18 cellular contexts compared by ENCODE assay signal in the genomic region with DNA sequence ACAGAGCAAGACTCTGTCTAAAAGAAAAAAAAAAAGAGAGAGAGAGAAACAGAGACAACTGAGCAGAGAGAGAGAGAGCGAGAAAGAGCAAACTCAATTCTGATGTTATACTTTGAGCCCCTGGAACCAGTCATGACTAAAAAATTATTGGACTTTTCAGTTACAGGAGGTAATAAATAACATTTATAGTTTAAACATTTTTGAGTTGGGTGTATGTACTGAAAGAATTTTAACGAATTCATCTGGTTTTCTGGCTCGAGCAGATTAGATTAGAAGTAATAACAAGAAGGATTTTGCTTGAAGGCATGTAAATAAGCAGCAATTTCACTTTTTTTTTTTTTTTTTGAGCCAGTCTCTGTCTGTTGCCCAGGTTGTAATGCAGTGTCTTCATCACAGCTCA. TPM values are rescaled to one million over a fixed set of nuclear protein-coding genes. Genes with fewer than 3 reads are reported as not detected.
"Had no signal": no experiment of that assay in that cellular context is flagged by ENCODE, and none has a peak within 500 bp of the region (broad histone marks: within the 10 kb centered on the region; RNA-seq: fewer than 3 reads in every experiment).

No MANE protein-coding gene starts in this region.

- H3K9me3 ChIP-seq: ascending aorta, esophagus squamous epithelium, neutrophil had no signal

- H3K4me2 ChIP-seq: hepatocyte had no signal

- H3K4me1 Mint-ChIP-seq: activated CD4-positive, alpha-beta T cell treated with anti-CD3 and anti-CD28 coated beads, Interleukin-2, amount 10 ng/mL, durations not matched to agents 7 days and 5 days; activated naive CD4-positive, alpha-beta T cell treated with anti-CD3 and anti-CD28 coated beads, Interleukin-2, amount 10 ng/mL, durations not matched to agents 7 days and 5 days; activated naive CD8-positive, alpha-beta T cell treated with anti-CD3 and anti-CD28 coated beads, Interleukin-2, amount 50 U/mL, for 24 hours; stimulated activated naive B cell treated with anti-CD40 and anti-IgM and Interleukin-4, amounts not matched to agents 10 μg/mL and 1 μg/mL and 100 μg/mL, for 72 hours had no signal

- H2AFZ ChIP-seq: hepatocyte had no signal

- H3K36me3 ChIP-seq: ascending aorta, esophagus squamous epithelium, neutrophil had no signal

- H3K79me2 ChIP-seq: hepatocyte had no signal

- ATAC-seq: activated CD8-positive, alpha-beta T cell treated with anti-CD3 and anti-CD28 coated beads, Interleukin-2, amount 10 ng/mL, durations not matched to agents 7 days and 5 days; activated naive CD8-positive, alpha-beta T cell treated with anti-CD3 and anti-CD28 coated beads, Interleukin-2, amount 50 U/mL, for 24 hours; natural killer cell treated with Interleukin-12 subunit alpha and Interleukin-12 subunit beta and Interleukin-15 and Interleukin-18, amount 100 ng/mL, for 72 hours; sciatic nerve; stimulated activated naive B cell treated with anti-CD40 and anti-IgM and Interleukin-4, amounts not matched to agents 10 μg/mL and 1 μg/mL and 100 μg/mL, for 72 hours had no signal

- H3K4me1 ChIP-seq: ascending aorta, esophagus squamous epithelium had no signal

- H3K4me3 Mint-ChIP-seq: activated CD4-positive, alpha-beta T cell treated with anti-CD3 and anti-CD28 coated beads, Interleukin-2, amount 10 ng/mL, durations not matched to agents 7 days and 5 days; activated CD8-positive, alpha-beta T cell treated with anti-CD3 and anti-CD28 coated beads, Interleukin-2, amount 10 ng/mL, durations not matched to agents 7 days and 5 days; activated naive CD4-positive, alpha-beta T cell treated with anti-CD3 and anti-CD28 coated beads, Interleukin-2, amount 10 ng/mL, durations not matched to agents 7 days and 5 days; activated naive CD8-positive, alpha-beta T cell treated with anti-CD3 and anti-CD28 coated beads, Interleukin-2, amount 50 U/mL, for 24 hours; activated T-cell treated with anti-CD3 and anti-CD28 coated beads, Interleukin-2, amount 50 U/mL, for 24 hours; natural killer cell treated with Interleukin-12 subunit alpha and Interleukin-12 subunit beta and Interleukin-15 and Interleukin-18, amount 100 ng/mL, for 72 hours; stimulated activated naive B cell treated with anti-CD40 and anti-IgM and Interleukin-4, amounts not matched to agents 10 μg/mL and 1 μg/mL and 100 μg/mL, for 72 hours had no signal

- DNase-seq: activated CD4-positive, alpha-beta T cell treated with anti-CD3 and anti-CD28 coated beads, Interleukin-2, amount 10 ng/mL, durations not matched to agents 7 days and 5 days; activated CD8-positive, alpha-beta T cell treated with anti-CD3 and anti-CD28 coated beads, Interleukin-2, amount 10 ng/mL, durations not matched to agents 7 days and 5 days; activated naive CD4-positive, alpha-beta T cell treated with anti-CD3 and anti-CD28 coated beads, Interleukin-2, amount 10 ng/mL, durations not matched to agents 7 days and 5 days; activated naive CD8-positive, alpha-beta T cell treated with anti-CD3 and anti-CD28 coated beads, Interleukin-2, amount 50 U/mL, for 24 hours; activated T-cell treated with anti-CD3 and anti-CD28 coated beads, Interleukin-2, amount 50 U/mL, for 24 hours; effector CD4-positive, alpha-beta T cell; esophagus squamous epithelium; foreskin fibroblast; mesendoderm; stimulated activated naive B cell treated with anti-CD40 and anti-IgM and Interleukin-4, amounts not matched to agents 10 μg/mL and 1 μg/mL and 100 μg/mL, for 72 hours; T1000 had no signal

- H3K4me3 ChIP-seq: ascending aorta, esophagus squamous epithelium, hepatocyte had no signal

- H3K27me3 ChIP-seq: ascending aorta had no signal

- H3K36me3 Mint-ChIP-seq: activated naive CD4-positive, alpha-beta T cell treated with anti-CD3 and anti-CD28 coated beads, Interleukin-2, amount 10 ng/mL, durations not matched to agents 7 days and 5 days; natural killer cell treated with Interleukin-12 subunit alpha and Interleukin-12 subunit beta and Interleukin-15 and Interleukin-18, amount 100 ng/mL, for 72 hours; stimulated activated naive B cell treated with anti-CD40 and anti-IgM and Interleukin-4, amounts not matched to agents 10 μg/mL and 1 μg/mL and 100 μg/mL, for 72 hours had no signal

- H3K27ac Mint-ChIP-seq: activated CD4-positive, alpha-beta T cell treated with anti-CD3 and anti-CD28 coated beads, Interleukin-2, amount 10 ng/mL, durations not matched to agents 7 days and 5 days; activated CD8-positive, alpha-beta T cell treated with anti-CD3 and anti-CD28 coated beads, Interleukin-2, amount 10 ng/mL, durations not matched to agents 7 days and 5 days; activated naive CD4-positive, alpha-beta T cell treated with anti-CD3 and anti-CD28 coated beads, Interleukin-2, amount 10 ng/mL, durations not matched to agents 7 days and 5 days; activated naive CD8-positive, alpha-beta T cell treated with anti-CD3 and anti-CD28 coated beads, Interleukin-2, amount 50 U/mL, for 24 hours; activated T-cell treated with anti-CD3 and anti-CD28 coated beads, Interleukin-2, amount 50 U/mL, for 24 hours; natural killer cell treated with Interleukin-12 subunit alpha and Interleukin-12 subunit beta and Interleukin-15 and Interleukin-18, amount 100 ng/mL, for 72 hours; stimulated activated naive B cell treated with anti-CD40 and anti-IgM and Interleukin-4, amounts not matched to agents 10 μg/mL and 1 μg/mL and 100 μg/mL, for 72 hours had no signal

- H3K27ac ChIP-seq: ascending aorta, esophagus squamous epithelium, hepatocyte, neutrophil had no signal

- H3K9me3 Mint-ChIP-seq: activated CD4-positive, alpha-beta T cell treated with anti-CD3 and anti-CD28 coated beads, Interleukin-2, amount 10 ng/mL, durations not matched to agents 7 days and 5 days; activated naive CD4-positive, alpha-beta T cell treated with anti-CD3 and anti-CD28 coated beads, Interleukin-2, amount 10 ng/mL, durations not matched to agents 7 days and 5 days; activated naive CD8-positive, alpha-beta T cell treated with anti-CD3 and anti-CD28 coated beads, Interleukin-2, amount 50 U/mL, for 24 hours; activated T-cell treated with anti-CD3 and anti-CD28 coated beads, Interleukin-2, amount 50 U/mL, for 24 hours; natural killer cell treated with Interleukin-12 subunit alpha and Interleukin-12 subunit beta and Interleukin-15 and Interleukin-18, amount 100 ng/mL, for 72 hours; stimulated activated naive B cell treated with anti-CD40 and anti-IgM and Interleukin-4, amounts not matched to agents 10 μg/mL and 1 μg/mL and 100 μg/mL, for 72 hours had no signal

RNA-seq across cellular contexts. Expression of gene SYPL2, which starts 20.1 kb away (rescaled TPM):
- total RNA-seq: activated CD4-positive, alpha-beta T cell treated with anti-CD3 and anti-CD28 coated beads, Interleukin-2, amount 10 ng/mL, durations not matched to agents 7 days and 5 days; activated CD8-positive, alpha-beta T cell treated with anti-CD3 and anti-CD28 coated beads, Interleukin-2, amount 10 ng/mL, durations not matched to agents 7 days and 5 days; glomerular endothelial cell; natural killer cell treated with Interleukin-12 subunit alpha and Interleukin-12 subunit beta and Interleukin-15 and Interleukin-18, amount 100 ng/mL, for 72 hours; T-helper 1 cell treated with Interleukin-12 subunit alpha and Interleukin-12 subunit beta and Interleukin-4 antibody, amounts not matched to agents 30 ng/mL and 1 ng/mL, for 36 hours had no signal
